ENCODE assay signal across 23 cellular contexts in genomic region chr14:72480465-72481243, GRCh38.
DNase-seq lines count a peak whose midpoint lies in the region; ATAC-seq and TF ChIP-seq lines count a peak whose summit lies in the region.
"Had no signal": no experiment of that assay in that cellular context is flagged by ENCODE, and none has a peak within 500 bp of the region (broad histone marks: within the 10 kb centered on the region; RNA-seq: fewer than 3 reads in every experiment).

No MANE protein-coding gene starts in this region.

- TF ChIP-seq POLR2A in NB4 (IDR thresholded peaks at IDR 0.05; ENCODE audit: extremely low read depth, insufficient read length), result no peak

- peaks cover 57% of the 10 kb centered on the region for H3K4me1 Mint-ChIP-seq in activated CD4-positive, alpha-beta T cell treated with anti-CD3 and anti-CD28 coated beads, Interleukin-2, amount 10 ng/mL, durations not matched to agents 24 days and 14 days
- H3K4me1 Mint-ChIP-seq in activated T-helper 17 cell treated with anti-CD3 and anti-CD28 coated beads, Interleukin-2, amount 50 U/mL, for 72 hours, result peaks cover 29% of the 10 kb centered on the region
- peaks cover 53% of the 10 kb centered on the region for H3K4me1 Mint-ChIP-seq in stimulated activated effector memory CD8-positive, alpha-beta T cell treated with anti-CD3 and anti-CD28 coated beads, Interleukin-12 subunit alpha, Interleukin-12 subunit beta, amount 100 ng/mL, for 72 hours
- peaks cover 28 to 45% (median 36%) of the 10 kb centered on the region in 4 donors for H3K4me1 Mint-ChIP-seq in CD4-positive, alpha-beta memory T cell

- peak overlapping the region; percentile 36 for H3K4me3 Mint-ChIP-seq in activated CD4-positive, alpha-beta T cell treated with anti-CD3 and anti-CD28 coated beads, Interleukin-2, amount 10 ng/mL, durations not matched to agents 24 days and 14 days
- H3K4me3 Mint-ChIP-seq in activated T-helper 17 cell treated with anti-CD3 and anti-CD28 coated beads, Interleukin-2, amount 50 U/mL, for 72 hours, result peak overlapping the region; percentile 28
- H3K4me3 Mint-ChIP-seq in stimulated activated effector memory CD8-positive, alpha-beta T cell treated with anti-CD3 and anti-CD28 coated beads, Interleukin-12 subunit alpha, Interleukin-12 subunit beta, amount 100 ng/mL, for 72 hours, result peak overlapping the region; percentile 20
- H3K4me3 Mint-ChIP-seq in CD4-positive, alpha-beta memory T cell, result no peak overlapping the region
- H3K4me3 Mint-ChIP-seq: activated naive CD8-positive, alpha-beta T cell; endodermal cell had no signal

- H3K27me3 Mint-ChIP-seq in activated CD4-positive, alpha-beta T cell treated with anti-CD3 and anti-CD28 coated beads, Interleukin-2, amount 10 ng/mL, durations not matched to agents 24 days and 14 days, result no peaks in the 10 kb centered on the region
- H3K27me3 Mint-ChIP-seq in activated T-helper 17 cell treated with anti-CD3 and anti-CD28 coated beads, Interleukin-2, amount 50 U/mL, for 72 hours, result no peaks in the 10 kb centered on the region
- H3K27me3 Mint-ChIP-seq in CD4-positive, alpha-beta memory T cell, result no peaks in the 10 kb centered on the region

- intact Hi-C loops in activated CD4-positive, alpha-beta T cell treated with anti-CD3 and anti-CD28 coated beads, Interleukin-2, amount 10 ng/mL, durations not matched to agents 24 days and 14 days (cut with micrococcal nuclease), result no loop called here
- intact Hi-C loops in CD4-positive, alpha-beta memory T cell (cut with micrococcal nuclease), result no loop called here

- H3K4me3 ChIP-seq in NB4 (ENCODE audit: low read depth, low read length), result no peak overlapping the region
- no peak overlapping the region for H3K4me3 ChIP-seq in CD4-positive, alpha-beta memory T cell (ENCODE audit: low read length in 2 of 2)
- H3K4me3 ChIP-seq: right lobe of liver, SJSA1 had no signal

- CTCF ChIA-PET in CD4-positive, alpha-beta memory T cell (lab: Charles Lee; ENCODE audit: partially characterized antibody), result interaction anchor here (0.9 kb wide), 1 partner anchor 19 kb away, joined by 3 read pairs; no protein-coding TSS in a partner anchor

- H3K4me1 ChIP-seq in CD4-positive, alpha-beta memory T cell (ENCODE audit: insufficient read depth, low read length), result peaks cover 34% of the 10 kb centered on the region
- H3K4me1 ChIP-seq: foreskin keratinocyte, SJSA1 had no signal

- H3K36me3 ChIP-seq in CD4-positive, alpha-beta memory T cell (ENCODE audit: insufficient read depth, low read length), result no peaks in the 10 kb centered on the region
- H3K36me3 ChIP-seq: right lobe of liver, SJSA1 had no signal

- no peak for ATAC-seq in activated T-helper 17 cell treated with anti-CD3 and anti-CD28 coated beads, Interleukin-2, amount 50 U/mL, for 72 hours (replicated peaks)
- no peak for ATAC-seq in stimulated activated effector memory CD8-positive, alpha-beta T cell treated with anti-CD3 and anti-CD28 coated beads, Interleukin-12 subunit alpha, Interleukin-12 subunit beta, amount 100 ng/mL, for 72 hours
- ATAC-seq in GM19328 (IDR thresholded peaks at IDR 0.05; ENCODE audit: unreplicated experiment), result no peak
- ATAC-seq in HG03175 (IDR thresholded peaks at IDR 0.05; ENCODE audit: unreplicated experiment), result no peak
- ATAC-seq: foreskin keratinocyte had no signal

- no peaks in the 10 kb centered on the region for H3K9me3 ChIP-seq in CD4-positive, alpha-beta memory T cell (ENCODE audit: control insufficient read depth in 1 of 2, low read length in 2 of 2)
- H3K9me3 ChIP-seq: right lobe of liver, SJSA1 had no signal

- H3K27ac ChIP-seq in CD4-positive, alpha-beta memory T cell (ENCODE audit: low read depth, low read length), result no peak overlapping the region
- H3K27ac ChIP-seq: foreskin keratinocyte, right lobe of liver, SJSA1, VCaP had no signal

- DNase-seq in activated CD4-positive, alpha-beta T cell treated with anti-CD3 and anti-CD28 coated beads, Interleukin-2, amount 10 ng/mL, durations not matched to agents 24 days and 14 days, result no peak
- no peak for DNase-seq in activated CD4-positive, alpha-beta T cell treated with anti-CD3 and anti-CD28 coated beads, Interleukin-2, amount 50 U/mL, for 48 hours
- peak; percentile 38 for DNase-seq in NB4 (ENCODE audit: low read depth)
- DNase-seq in stimulated activated effector memory CD8-positive, alpha-beta T cell treated with anti-CD3 and anti-CD28 coated beads, Interleukin-12 subunit alpha, Interleukin-12 subunit beta, amount 100 ng/mL, for 72 hours (ENCODE audit: low spot score in 2 of 2), result no peak
- DNase-seq in CD4-positive, alpha-beta memory T cell, result no peak
- DNase-seq: activated CD8-positive, alpha-beta memory T cell treated with anti-CD3 and anti-CD28 coated beads, Interleukin-2, amount 50 U/mL, for 4 hours; Calu3; caudate nucleus; endodermal cell; foreskin keratinocyte; H7; KG1; mammary epithelial cell; NCI-H2029; NCI-H82; right lobe of liver; stimulated activated CD8-positive, alpha-beta memory T cell treated with anti-CD3 and anti-CD28 coated beads, Interleukin-4, amount 100 ng/mL, for 48 hours had no signal

- POLR2A ChIA-PET in CD4-positive, alpha-beta memory T cell (lab: Charles Lee; ENCODE audit: partially characterized antibody), result no interaction called here

- H3K27ac Mint-ChIP-seq in activated CD4-positive, alpha-beta T cell treated with anti-CD3 and anti-CD28 coated beads, Interleukin-2, amount 10 ng/mL, durations not matched to agents 24 days and 14 days, result peak overlapping the region; percentile 30
- peak overlapping the region; percentile 64 for H3K27ac Mint-ChIP-seq in activated T-helper 17 cell treated with anti-CD3 and anti-CD28 coated beads, Interleukin-2, amount 50 U/mL, for 72 hours
- peak overlapping the region; percentile 36 for H3K27ac Mint-ChIP-seq in stimulated activated effector memory CD8-positive, alpha-beta T cell treated with anti-CD3 and anti-CD28 coated beads, Interleukin-12 subunit alpha, Interleukin-12 subunit beta, amount 100 ng/mL, for 72 hours
- H3K27ac Mint-ChIP-seq in CD4-positive, alpha-beta memory T cell, result peak overlapping the region in 3 of 7 donors; percentile 5 to 62 (median 14)
- H3K27ac Mint-ChIP-seq: activated naive CD8-positive, alpha-beta T cell; endodermal cell had no signal

- peaks cover 23% of the 10 kb centered on the region for H3K36me3 Mint-ChIP-seq in activated CD4-positive, alpha-beta T cell treated with anti-CD3 and anti-CD28 coated beads, Interleukin-2, amount 10 ng/mL, durations not matched to agents 24 days and 14 days (ENCODE audit: low read depth)
- H3K36me3 Mint-ChIP-seq in activated T-helper 17 cell treated with anti-CD3 and anti-CD28 coated beads, Interleukin-2, amount 50 U/mL, for 72 hours (ENCODE audit: low read depth), result no peaks in the 10 kb centered on the region
- H3K36me3 Mint-ChIP-seq in stimulated activated effector memory CD8-positive, alpha-beta T cell treated with anti-CD3 and anti-CD28 coated beads, Interleukin-12 subunit alpha, Interleukin-12 subunit beta, amount 100 ng/mL, for 72 hours, result peaks cover 12% of the 10 kb centered on the region
- H3K36me3 Mint-ChIP-seq in CD4-positive, alpha-beta memory T cell, result no peaks in the 10 kb centered on the region

- TF ChIP-seq CTCF in NB4 (IDR thresholded peaks at IDR 0.05; ENCODE audit: low read depth, low read length), result no peak

- H3K9me3 Mint-ChIP-seq in activated CD4-positive, alpha-beta T cell treated with anti-CD3 and anti-CD28 coated beads, Interleukin-2, amount 10 ng/mL, durations not matched to agents 24 days and 14 days, result peaks cover 28% of the 10 kb centered on the region
- no peaks in the 10 kb centered on the region for H3K9me3 Mint-ChIP-seq in activated T-helper 17 cell treated with anti-CD3 and anti-CD28 coated beads, Interleukin-2, amount 50 U/mL, for 72 hours
- H3K9me3 Mint-ChIP-seq in stimulated activated effector memory CD8-positive, alpha-beta T cell treated with anti-CD3 and anti-CD28 coated beads, Interleukin-12 subunit alpha, Interleukin-12 subunit beta, amount 100 ng/mL, for 72 hours, result peaks cover 8% of the 10 kb centered on the region
- H3K9me3 Mint-ChIP-seq in CD4-positive, alpha-beta memory T cell, result peaks cover 0 to 5% (median 0%) of the 10 kb centered on the region in 8 donors

- H3K27me3 ChIP-seq in CD4-positive, alpha-beta memory T cell (ENCODE audit: insufficient read depth, low read length), result no peaks in the 10 kb centered on the region
- H3K27me3 ChIP-seq: right lobe of liver, SJSA1 had no signal

Comparison
In these comparisons a context has a peak if more than half of its experiments do, and no peak if none do; other contexts are left out.
1. H3K4me3 Mint-ChIP-seq: peak in activated CD4-positive, alpha-beta T cell treated with anti-CD3 and anti-CD28 coated beads, Interleukin-2, amount 10 ng/mL, durations not matched to agents 24 days and 14 days (single experiment), activated T-helper 17 cell treated with anti-CD3 and anti-CD28 coated beads, Interleukin-2, amount 50 U/mL, for 72 hours (single experiment) and stimulated activated effector memory CD8-positive, alpha-beta T cell treated with anti-CD3 and anti-CD28 coated beads, Interleukin-12 subunit alpha, Interleukin-12 subunit beta, amount 100 ng/mL, for 72 hours (single experiment); none in CD4-positive, alpha-beta memory T cell (0 of 8).